21 cellular contexts compared by ENCODE assay signal in genomic region chr7:1559626-1560590, GRCh38. TPM values are rescaled to one million over a fixed set of nuclear protein-coding genes. Genes with fewer than 3 reads are reported as not detected.
A peak's percentile ranks its signal among the peaks of the same experiment; 100 is the strongest.
DNase-seq lines count a peak whose midpoint lies in the region; ATAC-seq and TF ChIP-seq lines count a peak whose summit lies in the region.
"Had no signal": no experiment of that assay in that cellular context is flagged by ENCODE, and none has a peak within 500 bp of the region (broad histone marks: within the 10 kb centered on the region; RNA-seq: fewer than 3 reads in every experiment).

No MANE protein-coding gene starts in this region.

- H3K9ac ChIP-seq in PC-3 (ENCODE audit: low read length) = peak overlapping the region; percentile 52

- H3K4me1 Mint-ChIP-seq in Caco-2 (ENCODE audit: low read depth, unreplicated experiment) = peaks cover 18% of the 10 kb centered on the region
- H3K4me1 Mint-ChIP-seq in activated CD4-positive, alpha-beta T cell treated with anti-CD3 and anti-CD28 coated beads, Interleukin-2, amount 10 ng/mL, durations not matched to agents 24 days and 14 days = no peaks in the 10 kb centered on the region
- H3K4me1 Mint-ChIP-seq in T-helper 2 cell treated with Interferon-gamma antibody and Interleukin-4, amounts not matched to agents 5 μg/mL and 100 μg/mL, for 36 hours (ENCODE audit: low read depth) = no peaks in the 10 kb centered on the region
- H3K4me1 Mint-ChIP-seq: activated naive CD8-positive, alpha-beta T cell treated with anti-CD3 and anti-CD28 coated beads, Interleukin-2, amount 10 ng/mL, durations not matched to agents 7 days and 5 days; neural crest cell had no signal

- no peaks in the 10 kb centered on the region for H3K27me3 Mint-ChIP-seq in Caco-2 (ENCODE audit: insufficient read depth, unreplicated experiment)
- no peaks in the 10 kb centered on the region for H3K27me3 Mint-ChIP-seq in activated CD4-positive, alpha-beta T cell treated with anti-CD3 and anti-CD28 coated beads, Interleukin-2, amount 10 ng/mL, durations not matched to agents 24 days and 14 days
- no peaks in the 10 kb centered on the region for H3K27me3 Mint-ChIP-seq in T-helper 2 cell treated with Interferon-gamma antibody and Interleukin-4, amounts not matched to agents 5 μg/mL and 100 μg/mL, for 36 hours (ENCODE audit: low read depth)
- H3K27me3 Mint-ChIP-seq: activated naive CD8-positive, alpha-beta T cell treated with anti-CD3 and anti-CD28 coated beads, Interleukin-2, amount 10 ng/mL, durations not matched to agents 7 days and 5 days had no signal

- no peaks in the 10 kb centered on the region for H3F3A ChIP-seq in PC-3 (ENCODE audit: low read length, unreplicated experiment)

- H3K4me3 Mint-ChIP-seq in Caco-2 (ENCODE audit: unreplicated experiment) = no peak overlapping the region
- no peak overlapping the region for H3K4me3 Mint-ChIP-seq in activated CD4-positive, alpha-beta T cell treated with anti-CD3 and anti-CD28 coated beads, Interleukin-2, amount 10 ng/mL, durations not matched to agents 24 days and 14 days
- no peak overlapping the region for H3K4me3 Mint-ChIP-seq in T-helper 2 cell treated with Interferon-gamma antibody and Interleukin-4, amounts not matched to agents 5 μg/mL and 100 μg/mL, for 36 hours
- H3K4me3 Mint-ChIP-seq: activated naive CD8-positive, alpha-beta T cell treated with anti-CD3 and anti-CD28 coated beads, Interleukin-2, amount 10 ng/mL, durations not matched to agents 7 days and 5 days; activated T-helper 1 cell treated with anti-CD3 and anti-CD28 coated beads, Interleukin-12 subunit alpha, Interleukin-12 subunit beta, Interleukin-2, Interleukin-4 antibody, amounts not matched to agents 30 ng/mL and 10 ng/mL and 1 ng/mL, durations not matched to agents 14 hours and 24 hours and 36 hours; neural crest cell had no signal

- no peaks in the 10 kb centered on the region for H3K27me3 ChIP-seq in Caco-2 (replicated peaks; ENCODE audit: control insufficient read depth, insufficient read depth, low read length)
- H3K27me3 ChIP-seq in PC-3 (ENCODE audit: low read length) = no peaks in the 10 kb centered on the region
- H3K27me3 ChIP-seq in esophagus squamous epithelium = no peaks in the 10 kb centered on the region
- no peaks in the 10 kb centered on the region for H3K27me3 ChIP-seq in prostate gland (replicated peaks; ENCODE audit: insufficient read depth)
- H3K27me3 ChIP-seq: SJCRH30 had no signal

- H3K4me2 ChIP-seq in PC-3 (ENCODE audit: low read length) = peak overlapping the region; percentile 54; the same call in 1 of the 2 replicates

- DNase-seq in Caco-2 (no peak), PC-3 (no peak), esophagus squamous epithelium (lab: John Stamatoyannopoulos, UW) (no peak), prostate gland (ENCODE audit: low spot score) (no peak), LoVo (ENCODE audit: low spot score) (no peak)
- DNase-seq in activated CD4-positive, alpha-beta T cell treated with anti-CD3 and anti-CD28 coated beads, Interleukin-2, amount 10 ng/mL, durations not matched to agents 24 days and 14 days = no peak
- no peak for DNase-seq in T-helper 2 cell treated with Interferon-gamma antibody and Interleukin-4, amounts not matched to agents 5 μg/mL and 100 μg/mL, for 36 hours (ENCODE audit: low spot score)
- DNase-seq: activated CD8-positive, alpha-beta memory T cell treated with anti-CD3 and anti-CD28 coated beads for 24 hours; activated naive CD8-positive, alpha-beta T cell treated with anti-CD3 and anti-CD28 coated beads, Interleukin-2, amount 10 ng/mL, durations not matched to agents 7 days and 5 days; AML-193; cortex of kidney; left cardiac atrium; NCI-H1417; NCI-H526 treated with DMSO at 0.1 percent for 48 hours; SJCRH30; T-helper 9 cell had no signal

- no peak overlapping the region for H3K4me3 ChIP-seq in Caco-2 (ENCODE audit: low read depth, low read length)
- H3K4me3 ChIP-seq in PC-3 (ENCODE audit: low read length) = no peak overlapping the region
- peak overlapping the region; percentile 29 to 60 (median 48) for H3K4me3 ChIP-seq in esophagus squamous epithelium
- H3K4me3 ChIP-seq in prostate gland = peak overlapping the region in 1 of 2 donors; percentile 1
- H3K4me3 ChIP-seq: gastroesophageal sphincter, SJCRH30 had no signal

- H2AFZ ChIP-seq in PC-3 (ENCODE audit: low read length) = no peak overlapping the region

- CTCF ChIA-PET in Caco-2 (lab: Charles Lee) (interaction anchor here (0.6 kb wide), 1 partner anchor 105 kb away, joined by 4 read pairs; no protein-coding TSS in a partner anchor), PC-3 (lab: Charles Lee) (no interaction called here)

- peaks cover 4% of the 10 kb centered on the region for H3K79me2 ChIP-seq in PC-3 (ENCODE audit: low read length)

- H3K4me1 ChIP-seq in Caco-2 = peaks cover 20% of the 10 kb centered on the region
- H3K4me1 ChIP-seq in PC-3 (ENCODE audit: insufficient read depth, low read length) = peaks cover 44% of the 10 kb centered on the region
- peaks cover 31 to 79% (median 44%) of the 10 kb centered on the region in 3 donors for H3K4me1 ChIP-seq in esophagus squamous epithelium
- H3K4me1 ChIP-seq in prostate gland (replicated peaks) = peaks cover 35% of the 10 kb centered on the region

- no peaks in the 10 kb centered on the region for H3K9me3 Mint-ChIP-seq in Caco-2 (ENCODE audit: unreplicated experiment)
- no peaks in the 10 kb centered on the region for H3K9me3 Mint-ChIP-seq in activated CD4-positive, alpha-beta T cell treated with anti-CD3 and anti-CD28 coated beads, Interleukin-2, amount 10 ng/mL, durations not matched to agents 24 days and 14 days
- no peaks in the 10 kb centered on the region for H3K9me3 Mint-ChIP-seq in T-helper 2 cell treated with Interferon-gamma antibody and Interleukin-4, amounts not matched to agents 5 μg/mL and 100 μg/mL, for 36 hours
- H3K9me3 Mint-ChIP-seq: activated naive CD8-positive, alpha-beta T cell treated with anti-CD3 and anti-CD28 coated beads, Interleukin-2, amount 10 ng/mL, durations not matched to agents 7 days and 5 days; activated T-helper 1 cell treated with anti-CD3 and anti-CD28 coated beads, Interleukin-12 subunit alpha, Interleukin-12 subunit beta, Interleukin-2, Interleukin-4 antibody, amounts not matched to agents 30 ng/mL and 10 ng/mL and 1 ng/mL, durations not matched to agents 14 hours and 24 hours and 36 hours; neural crest cell had no signal

- no peaks in the 10 kb centered on the region for H4K20me1 ChIP-seq in PC-3 (ENCODE audit: low read length)

- H3K36me3 ChIP-seq in Caco-2 (ENCODE audit: control insufficient read depth, insufficient read depth, low read length) (no peaks in the 10 kb centered on the region), PC-3 (ENCODE audit: low read depth, low read length) (no peaks in the 10 kb centered on the region), esophagus squamous epithelium (peaks cover 0 to 2% (median 0%) of the 10 kb centered on the region in 3 donors), prostate gland (no peaks in the 10 kb centered on the region)
- H3K36me3 ChIP-seq: SJCRH30 had no signal

- H3K9me3 ChIP-seq in Caco-2 = no peaks in the 10 kb centered on the region
- H3K9me3 ChIP-seq in PC-3 (ENCODE audit: low read length) = no peaks in the 10 kb centered on the region
- H3K9me3 ChIP-seq in esophagus squamous epithelium = no peaks in the 10 kb centered on the region
- H3K9me3 ChIP-seq in prostate gland = no peaks in the 10 kb centered on the region
- H3K9me3 ChIP-seq: gastroesophageal sphincter, SJCRH30 had no signal

- H3K27ac Mint-ChIP-seq in Caco-2 (ENCODE audit: unreplicated experiment) = peak overlapping the region; percentile 35
- H3K27ac Mint-ChIP-seq in activated CD4-positive, alpha-beta T cell treated with anti-CD3 and anti-CD28 coated beads, Interleukin-2, amount 10 ng/mL, durations not matched to agents 24 days and 14 days = no peak overlapping the region
- no peak overlapping the region for H3K27ac Mint-ChIP-seq in T-helper 2 cell treated with Interferon-gamma antibody and Interleukin-4, amounts not matched to agents 5 μg/mL and 100 μg/mL, for 36 hours
- H3K27ac Mint-ChIP-seq: activated naive CD8-positive, alpha-beta T cell treated with anti-CD3 and anti-CD28 coated beads, Interleukin-2, amount 10 ng/mL, durations not matched to agents 7 days and 5 days; activated T-helper 1 cell treated with anti-CD3 and anti-CD28 coated beads, Interleukin-12 subunit alpha, Interleukin-12 subunit beta, Interleukin-2, Interleukin-4 antibody, amounts not matched to agents 30 ng/mL and 10 ng/mL and 1 ng/mL, durations not matched to agents 14 hours and 24 hours and 36 hours had no signal

- POLR2A ChIA-PET in Caco-2 (lab: Charles Lee) = no interaction called here
- POLR2A ChIA-PET in PC-3 (lab: Charles Lee; ENCODE audit: unreplicated experiment) = no interaction called here

- no peak for TF ChIP-seq CTCF in Caco-2 (IDR thresholded peaks at IDR 0.05; ENCODE audit: insufficient read depth in 1 of 2, low read depth in 1 of 2, low read length in 1 of 2, severe bottlenecking in 1 of 2, unreplicated experiment in 1 of 2)
- no peak for TF ChIP-seq CTCF in PC-3 (conservative IDR thresholded peaks at IDR 0.05; ENCODE audit: low read depth, low read length)
- no peak for TF ChIP-seq CTCF in esophagus squamous epithelium (IDR thresholded peaks at IDR 0.05)
- no peak for TF ChIP-seq CTCF in prostate gland (IDR thresholded peaks at IDR 0.05)

- WGBS in esophagus squamous epithelium, 2 donors = 37 to 50% methylated on average over 7 to 10 of the region's 28 CpGs
- 50% methylated on average over 13 of the region's 28 CpGs for WGBS in prostate gland

- ATAC-seq in PC-3 = no peak
- ATAC-seq in HG02981 (IDR thresholded peaks at IDR 0.05; ENCODE audit: unreplicated experiment) = no peak
- ATAC-seq: gastroesophageal sphincter, left cardiac atrium had no signal

- peak in 1 of 4 donors; percentile 8 for TF ChIP-seq POLR2A in esophagus squamous epithelium (IDR thresholded peaks at IDR 0.05)
- TF ChIP-seq POLR2A in prostate gland (IDR thresholded peaks at IDR 0.05) = peak; percentile 19

- no peaks in the 10 kb centered on the region for H3K9me2 ChIP-seq in PC-3 (replicated peaks; ENCODE audit: low read length)

- H3K27ac ChIP-seq in PC-3 (ENCODE audit: low read length) (peak overlapping the region; percentile 77), esophagus squamous epithelium (peak overlapping the region; percentile 87 to 94 (median 92)), prostate gland (peak overlapping the region; percentile 83 to 87)
- H3K27ac ChIP-seq: gastroesophageal sphincter, SJCRH30 had no signal

- intact Hi-C loops in Caco-2 (cut with micrococcal nuclease; ENCODE audit: unreplicated experiment) (no loop called here), PC-3 (cut with micrococcal nuclease) (no loop called here), esophagus squamous epithelium (cut with DNase I) (no loop called here), prostate gland (cut with DNase I) (no loop called here)
- intact Hi-C loops in activated CD4-positive, alpha-beta T cell treated with anti-CD3 and anti-CD28 coated beads, Interleukin-2, amount 10 ng/mL, durations not matched to agents 24 days and 14 days (cut with micrococcal nuclease) = no loop called here

- H3K36me3 Mint-ChIP-seq in Caco-2 (ENCODE audit: insufficient read depth, unreplicated experiment) = peaks cover 12% of the 10 kb centered on the region
- H3K36me3 Mint-ChIP-seq in activated CD4-positive, alpha-beta T cell treated with anti-CD3 and anti-CD28 coated beads, Interleukin-2, amount 10 ng/mL, durations not matched to agents 24 days and 14 days (ENCODE audit: low read depth) = peaks cover 2% of the 10 kb centered on the region
- H3K36me3 Mint-ChIP-seq in T-helper 2 cell treated with Interferon-gamma antibody and Interleukin-4, amounts not matched to agents 5 μg/mL and 100 μg/mL, for 36 hours (ENCODE audit: low read depth) = no peaks in the 10 kb centered on the region
- H3K36me3 Mint-ChIP-seq: activated naive CD8-positive, alpha-beta T cell treated with anti-CD3 and anti-CD28 coated beads, Interleukin-2, amount 10 ng/mL, durations not matched to agents 7 days and 5 days had no signal

- no TSS peak for BruUV-seq in Caco-2 (replicated peaks; lab: Mats Ljungman, UMichigan)
- BruUV-seq in PC-3 (replicated peaks; lab: Mats Ljungman, UMichigan) = no TSS peak

RNA-seq across cellular contexts. Expression of gene TMEM184A, which starts 3.9 kb away (rescaled TPM):
- total RNA-seq in Caco-2 (2022) (16.5 and 22.0 TPM in 2 replicates), PC-3 (2014; rRNA removed) (23.1 and 31.3 TPM in 2 replicates), esophagus squamous epithelium (100 to 1,000 TPM in 2 of 4 donors, 10 to 100 TPM in 2; 56.7 to 204 (median 98.9) TPM), prostate gland (10 to 100 TPM; 15.4 to 59.2 TPM)
- total RNA-seq in activated CD4-positive, alpha-beta T cell treated with anti-CD3 and anti-CD28 coated beads, Interleukin-2, amount 10 ng/mL, durations not matched to agents 24 days and 14 days = not detected in 2 replicates
- total RNA-seq: activated naive CD8-positive, alpha-beta T cell treated with anti-CD3 and anti-CD28 coated beads, Interleukin-2, amount 10 ng/mL, durations not matched to agents 7 days and 5 days; neural crest cell; pulmonary artery endothelial cell; SJCRH30 had no signal

RNA-seq across cellular contexts. Expression of gene PSMG3, which starts 9.9 kb away (rescaled TPM):
- total RNA-seq in Caco-2 (2022) = 35.1 and 38.1 TPM in 2 replicates
- total RNA-seq in PC-3 (2014; rRNA removed) = 133 and 171 TPM in 2 replicates
- total RNA-seq in esophagus squamous epithelium = 10 to 100 TPM; 44.5 to 63.6 (median 47.4) TPM
- 10 to 100 TPM; 50.0 to 51.6 TPM for total RNA-seq in prostate gland
- total RNA-seq in activated CD4-positive, alpha-beta T cell treated with anti-CD3 and anti-CD28 coated beads, Interleukin-2, amount 10 ng/mL, durations not matched to agents 24 days and 14 days = 58.0 and 58.5 TPM in 2 replicates

RNA-seq across cellular contexts. Expression of gene MAFK, which starts 29.4 kb away (rescaled TPM):
- 30.0 and 33.3 TPM in 2 replicates for total RNA-seq in Caco-2 (2022)
- total RNA-seq in PC-3 (2014; rRNA removed) = 61.6 and 83.3 TPM in 2 replicates
- 10 to 100 TPM; 11.3 to 26.9 (median 18.9) TPM for total RNA-seq in esophagus squamous epithelium
- total RNA-seq in prostate gland = 10 to 100 TPM; 29.1 to 50.6 TPM
- 42.9 and 45.5 TPM in 2 replicates for total RNA-seq in activated CD4-positive, alpha-beta T cell treated with anti-CD3 and anti-CD28 coated beads, Interleukin-2, amount 10 ng/mL, durations not matched to agents 24 days and 14 days

RNA-seq across cellular contexts. Expression of gene INTS1, which starts 55.7 kb away (rescaled TPM):
- total RNA-seq in Caco-2 (2022) = 122 and 124 TPM in 2 replicates
- 62.9 and 92.6 TPM in 2 replicates for total RNA-seq in PC-3 (2014; rRNA removed)
- 10 to 100 TPM; 27.8 to 45.3 (median 36.6) TPM for total RNA-seq in esophagus squamous epithelium
- 100 to 1,000 TPM in 1 of 2 donors, 10 to 100 TPM in 1; 64.9 to 146 TPM for total RNA-seq in prostate gland
- total RNA-seq in activated CD4-positive, alpha-beta T cell treated with anti-CD3 and anti-CD28 coated beads, Interleukin-2, amount 10 ng/mL, durations not matched to agents 24 days and 14 days = 89.5 and 94.3 TPM in 2 replicates

Comparison
In these comparisons a context has a peak if more than half of its experiments do, and no peak if none do; other contexts are left out.
1. H3K4me3 ChIP-seq: peak in esophagus squamous epithelium (4 of 4); none in Caco-2 (single experiment) and PC-3 (single experiment).
2. RNA of gene TMEM184A, which starts 3.9 kb away (total RNA-seq): 56.7 to 204 TPM in esophagus squamous epithelium, 15.4 to 59.2 TPM in prostate gland, 23.1 to 31.3 TPM in PC-3 and 16.5 to 22.0 TPM in Caco-2; not detected in activated CD4-positive, alpha-beta T cell treated with anti-CD3 and anti-CD28 coated beads, Interleukin-2, amount 10 ng/mL, durations not matched to agents 24 days and 14 days; every median in the first group is over 10 times any median in the second.
3. Peak in every context shown above with its lines, with median percentiles within 50 percentile points of each other: H3K27ac ChIP-seq.